ENCODE assay signal across 7 cellular contexts in genomic region chr19:47272448-47273312, GRCh38. TPM values are rescaled to one million over a fixed set of nuclear protein-coding genes. Genes with fewer than 3 reads are reported as not detected.
DNase-seq lines count a peak whose midpoint lies in the region; ATAC-seq and TF ChIP-seq lines count a peak whose summit lies in the region.

No MANE protein-coding gene starts in this region.

- peak overlapping the region; percentile 79 for H3K4me3 Mint-ChIP-seq in MCF 10A (ENCODE audit: unreplicated experiment)
- peak overlapping the region; percentile 91 to 97 for H3K4me3 Mint-ChIP-seq in stimulated activated naive CD8-positive, alpha-beta T cell treated with anti-CD3 and anti-CD28 coated beads, Interleukin-15, amount 100 ng/mL, for 72 hours

- H3K27me3 Mint-ChIP-seq in MCF 10A (ENCODE audit: insufficient read depth, unreplicated experiment): no peaks in the 10 kb centered on the region
- no peaks in the 10 kb centered on the region for H3K27me3 Mint-ChIP-seq in stimulated activated naive CD8-positive, alpha-beta T cell treated with anti-CD3 and anti-CD28 coated beads, Interleukin-15, amount 100 ng/mL, for 72 hours

- intact Hi-C loops in MCF 10A (cut with micrococcal nuclease): no loop called here
- intact Hi-C loops in left lung (cut with DNase I): no loop called here

- no peaks in the 10 kb centered on the region for H3K9me3 ChIP-seq in left lung

- DNase-seq in GF-D8 (lab: John Stamatoyannopoulos, UW) (peak; percentile 41), LNCaP clone FGC (ENCODE audit: low read depth) (no peak), MCF 10A (ENCODE audit: unreplicated experiment) (no peak), left lung (peak; percentile 66 to 78), putamen (ENCODE audit: low spot score) (no peak)
- DNase-seq in stimulated activated naive CD8-positive, alpha-beta T cell treated with anti-CD3 and anti-CD28 coated beads, Interleukin-15, amount 100 ng/mL, for 72 hours: no peak

- H3K36me3 ChIP-seq in left lung: peaks cover 0 to 42% of the 10 kb centered on the region in 2 donors

- TF ChIP-seq CTCF in LNCaP clone FGC (IDR thresholded peaks at IDR 0.05; ENCODE audit: control insufficient read depth, extremely low read depth, insufficient read depth) (no peak), MCF 10A (IDR thresholded peaks at IDR 0.05; ENCODE audit: unreplicated experiment) (no peak), left lung (IDR thresholded peaks at IDR 0.05) (no peak)

- peak overlapping the region; percentile 89 to 98 for H3K27ac ChIP-seq in left lung

- ATAC-seq in left lung: peak; percentile 1
- ATAC-seq in stimulated activated naive CD8-positive, alpha-beta T cell treated with anti-CD3 and anti-CD28 coated beads, Interleukin-15, amount 100 ng/mL, for 72 hours: no peak
- ATAC-seq in HG02763 (IDR thresholded peaks at IDR 0.05; ENCODE audit: unreplicated experiment): no peak

- peaks cover 13 to 33% of the 10 kb centered on the region in 2 donors for H3K4me1 ChIP-seq in left lung

- POLR2A ChIA-PET in MCF 10A (lab: Yijun Ruan, JAX): interaction anchor here (0.7 to 2.6 kb wide), 3 partner anchors 10 to 47 kb away, joined by 3 to 16 read pairs (median 3); partner anchors contain the start of gene CCDC9

- no peaks in the 10 kb centered on the region for H3K27me3 ChIP-seq in left lung

- H3K4me1 Mint-ChIP-seq in MCF 10A (ENCODE audit: insufficient read depth, unreplicated experiment): peaks cover 16% of the 10 kb centered on the region
- H3K4me1 Mint-ChIP-seq in stimulated activated naive CD8-positive, alpha-beta T cell treated with anti-CD3 and anti-CD28 coated beads, Interleukin-15, amount 100 ng/mL, for 72 hours: peaks cover 33% of the 10 kb centered on the region

- H3K4me3 ChIP-seq in LNCaP clone FGC (ENCODE audit: low read depth, low read length) (peak overlapping the region; percentile 68), left lung (peak overlapping the region; percentile 53 to 65)

- H3K27ac Mint-ChIP-seq in MCF 10A (ENCODE audit: low read depth, unreplicated experiment): peak overlapping the region; percentile 77
- H3K27ac Mint-ChIP-seq in stimulated activated naive CD8-positive, alpha-beta T cell treated with anti-CD3 and anti-CD28 coated beads, Interleukin-15, amount 100 ng/mL, for 72 hours: peak overlapping the region; percentile 59 to 93

- no peaks in the 10 kb centered on the region for H3K9me3 Mint-ChIP-seq in MCF 10A (ENCODE audit: unreplicated experiment)
- no peaks in the 10 kb centered on the region for H3K9me3 Mint-ChIP-seq in stimulated activated naive CD8-positive, alpha-beta T cell treated with anti-CD3 and anti-CD28 coated beads, Interleukin-15, amount 100 ng/mL, for 72 hours

- CTCF ChIA-PET in MCF 10A (lab: Yijun Ruan, JAX): interaction anchor here (0.6 to 0.7 kb wide), 3 partner anchors 15 to 168 kb away, joined by 3 to 4 read pairs (median 3); no protein-coding TSS in a partner anchor

- no TSS peak for BruUV-seq in MCF 10A (replicated peaks; lab: Mats Ljungman, UMichigan)

- peaks cover 50% of the 10 kb centered on the region for H3K36me3 Mint-ChIP-seq in MCF 10A (ENCODE audit: insufficient read depth, unreplicated experiment)

RNA-seq across cellular contexts. Expression of gene INAFM1, which starts 2.0 kb away (rescaled TPM):
- 15.0 and 16.8 TPM in 2 replicates for total RNA-seq in MCF 10A (2022)
- 10 to 100 TPM; 22.1 to 22.2 TPM for total RNA-seq in left lung

RNA-seq across cellular contexts. Expression of gene CCDC9, which starts 16.4 kb away (rescaled TPM):
- total RNA-seq in MCF 10A (2022): 35.0 and 39.0 TPM in 2 replicates
- total RNA-seq in left lung: 10 to 100 TPM; 28.2 to 28.9 TPM

RNA-seq across cellular contexts. Expression of gene C5AR1, which starts 37.0 kb away (rescaled TPM):
- total RNA-seq in MCF 10A (2022) (1.9 and 4.7 TPM in 2 replicates), left lung (100 to 1,000 TPM in 1 of 2 donors, 10 to 100 TPM in 1; 28.3 to 110 TPM)

RNA-seq across cellular contexts. Expression of gene BBC3, which starts 41.7 kb away (rescaled TPM):
- 16.2 and 19.6 TPM in 2 replicates for total RNA-seq in MCF 10A (2022)
- 10 to 100 TPM in 1 of 2 donors, 1 to 10 TPM in 1; 8.7 to 13.8 TPM for total RNA-seq in left lung

RNA-seq across cellular contexts. Expression of gene C5AR2, which starts 59.3 kb away (rescaled TPM):
- 2.4 and 2.8 TPM in 2 replicates for total RNA-seq in MCF 10A (2022)
- 10 to 100 TPM in 1 of 2 donors, 1 to 10 TPM in 1; 3.4 to 11.2 TPM for total RNA-seq in left lung

Comparison
In these comparisons a context has a peak if more than half of its experiments do, and no peak if none do; other contexts are left out.
1. DNase-seq: peak in GF-D8 (single experiment) and left lung (2 of 2); none in LNCaP clone FGC (single experiment), MCF 10A (single experiment), stimulated activated naive CD8-positive, alpha-beta T cell treated with anti-CD3 and anti-CD28 coated beads, Interleukin-15, amount 100 ng/mL, for 72 hours (0 of 2) and putamen (single experiment).